In genomic region chr1:193806079-193807048, GRCh38 we compare ENCODE assay signal across 19 cellular contexts.
A peak's percentile ranks its signal among the peaks of the same experiment; 100 is the strongest.
DNase-seq lines count a peak whose midpoint lies in the region; ATAC-seq and TF ChIP-seq lines count a peak whose summit lies in the region.
"Had no signal": no experiment of that assay in that cellular context is flagged by ENCODE, and none has a peak within 500 bp of the region (broad histone marks: within the 10 kb centered on the region; RNA-seq: fewer than 3 reads in every experiment).

No MANE protein-coding gene starts in this region.

- H3K27me3 Mint-ChIP-seq in activated CD8-positive, alpha-beta T cell treated with anti-CD3 and anti-CD28 coated beads for 36 hours = no peaks in the 10 kb centered on the region
- H3K27me3 Mint-ChIP-seq in activated CD8-positive, alpha-beta T cell treated with anti-CD3 and anti-CD28 coated beads, Interleukin-2, amount 10 ng/mL, durations not matched to agents 7 days and 5 days (ENCODE audit: low read depth) = no peaks in the 10 kb centered on the region
- H3K27me3 Mint-ChIP-seq in activated T-helper 17 cell treated with anti-CD3 and anti-CD28 coated beads, Interleukin-2, amount 50 U/mL, for 72 hours = no peaks in the 10 kb centered on the region

- POLR2A ChIA-PET in activated CD8-positive, alpha-beta T cell treated with anti-CD3 and anti-CD28 coated beads for 36 hours (lab: Charles Lee) = no interaction called here
- POLR2A ChIA-PET in activated CD8-positive, alpha-beta T cell treated with anti-CD3 and anti-CD28 coated beads, Interleukin-2, amount 10 ng/mL, durations not matched to agents 7 days and 5 days (lab: Charles Lee) = no interaction called here
- POLR2A ChIA-PET in PC-9 (lab: Charles Lee; ENCODE audit: unreplicated experiment) = no interaction called here

- H3K9me2 ChIP-seq in PC-9 (ENCODE audit: insufficient read depth) = no peaks in the 10 kb centered on the region

- H4K20me1 ChIP-seq in PC-9 (ENCODE audit: insufficient read depth) = no peaks in the 10 kb centered on the region

- no peaks in the 10 kb centered on the region for H3K79me2 ChIP-seq in PC-9 (ENCODE audit: low read depth)

- no peak overlapping the region for H3K4me3 Mint-ChIP-seq in activated CD8-positive, alpha-beta T cell treated with anti-CD3 and anti-CD28 coated beads for 36 hours
- H3K4me3 Mint-ChIP-seq in activated CD8-positive, alpha-beta T cell treated with anti-CD3 and anti-CD28 coated beads, Interleukin-2, amount 10 ng/mL, durations not matched to agents 7 days and 5 days = no peak overlapping the region
- peak overlapping the region; percentile 2 for H3K4me3 Mint-ChIP-seq in activated T-helper 17 cell treated with anti-CD3 and anti-CD28 coated beads, Interleukin-2, amount 50 U/mL, for 72 hours

- no peak overlapping the region for H2AFZ ChIP-seq in PC-9

- no peak overlapping the region for H3K27ac Mint-ChIP-seq in activated CD8-positive, alpha-beta T cell treated with anti-CD3 and anti-CD28 coated beads for 36 hours
- H3K27ac Mint-ChIP-seq in activated CD8-positive, alpha-beta T cell treated with anti-CD3 and anti-CD28 coated beads, Interleukin-2, amount 10 ng/mL, durations not matched to agents 7 days and 5 days = no peak overlapping the region
- H3K27ac Mint-ChIP-seq in activated T-helper 17 cell treated with anti-CD3 and anti-CD28 coated beads, Interleukin-2, amount 50 U/mL, for 72 hours = peak overlapping the region; percentile 68

- H3K4me3 ChIP-seq in PC-9 (no peak overlapping the region), WERI-Rb-1 (ENCODE audit: low read depth, low read length) (no peak overlapping the region)
- H3K4me3 ChIP-seq: adrenal gland, uterus had no signal

- no peak overlapping the region for H3K4me2 ChIP-seq in PC-9

- no peaks in the 10 kb centered on the region for H3K36me3 ChIP-seq in PC-9 (ENCODE audit: low read depth)
- H3K36me3 ChIP-seq in WERI-Rb-1 = no peaks in the 10 kb centered on the region
- H3K36me3 ChIP-seq: adrenal gland, uterus had no signal

- H3K27me3 ChIP-seq in PC-9 (ENCODE audit: insufficient read depth, low read depth) = no peaks in the 10 kb centered on the region
- H3K27me3 ChIP-seq in WERI-Rb-1 (ENCODE audit: insufficient read depth, low read depth, severe bottlenecking) = no peaks in the 10 kb centered on the region
- H3K27me3 ChIP-seq: adrenal gland, uterus had no signal

- CTCF ChIA-PET in activated CD8-positive, alpha-beta T cell treated with anti-CD3 and anti-CD28 coated beads for 36 hours (lab: Charles Lee) = interaction anchor here (1.1 kb wide), 1 partner anchor 18 kb away, joined by 3 read pairs; no protein-coding TSS in a partner anchor
- CTCF ChIA-PET in activated CD8-positive, alpha-beta T cell treated with anti-CD3 and anti-CD28 coated beads, Interleukin-2, amount 10 ng/mL, durations not matched to agents 7 days and 5 days (lab: Charles Lee) = interaction anchor here (0.9 kb wide), 1 partner anchor 249 kb away, joined by 3 read pairs; no protein-coding TSS in a partner anchor
- CTCF ChIA-PET in PC-9 (lab: Charles Lee) = no interaction called here

- no peak for TF ChIP-seq CTCF in activated CD8-positive, alpha-beta T cell treated with anti-CD3 and anti-CD28 coated beads for 36 hours (IDR thresholded peaks at IDR 0.05)
- TF ChIP-seq CTCF in PC-9 (conservative IDR thresholded peaks at IDR 0.05) (no peak), WERI-Rb-1 (IDR thresholded peaks at IDR 0.05; ENCODE audit: low read depth, low read length) (no peak)

- ATAC-seq in activated CD8-positive, alpha-beta T cell treated with anti-CD3 and anti-CD28 coated beads for 36 hours = peak; percentile 53
- ATAC-seq in activated CD8-positive, alpha-beta T cell treated with anti-CD3 and anti-CD28 coated beads, Interleukin-2, amount 10 ng/mL, durations not matched to agents 7 days and 5 days = no peak
- ATAC-seq in GM19467 (IDR thresholded peaks at IDR 0.05; ENCODE audit: unreplicated experiment) = peak; percentile 59
- peak; percentile 52 for ATAC-seq in HG02981 (IDR thresholded peaks at IDR 0.05; ENCODE audit: unreplicated experiment)
- ATAC-seq in activated T-helper 17 cell treated with anti-CD3 and anti-CD28 coated beads, Interleukin-2, amount 50 U/mL, for 72 hours (replicated peaks) = peak; percentile 96
- ATAC-seq: HCT116, right cardiac atrium had no signal

- peaks cover 6% of the 10 kb centered on the region for H3K4me1 Mint-ChIP-seq in activated CD8-positive, alpha-beta T cell treated with anti-CD3 and anti-CD28 coated beads for 36 hours (ENCODE audit: low read depth)
- peaks cover 1% of the 10 kb centered on the region for H3K4me1 Mint-ChIP-seq in activated CD8-positive, alpha-beta T cell treated with anti-CD3 and anti-CD28 coated beads, Interleukin-2, amount 10 ng/mL, durations not matched to agents 7 days and 5 days (ENCODE audit: low read depth)
- peaks cover 4% of the 10 kb centered on the region for H3K4me1 Mint-ChIP-seq in activated T-helper 17 cell treated with anti-CD3 and anti-CD28 coated beads, Interleukin-2, amount 50 U/mL, for 72 hours

- no peak for DNase-seq in activated CD8-positive, alpha-beta T cell treated with anti-CD3 and anti-CD28 coated beads for 36 hours
- DNase-seq in activated CD8-positive, alpha-beta T cell treated with anti-CD3 and anti-CD28 coated beads, Interleukin-2, amount 10 ng/mL, durations not matched to agents 7 days and 5 days = no peak
- DNase-seq in PC-9 (no peak), WERI-Rb-1 (no peak), occipital lobe (lab: John Stamatoyannopoulos, UW) (no peak)
- DNase-seq: activated CD4-positive, alpha-beta T cell treated with anti-CD3 and anti-CD28 coated beads, Interleukin-2, amount 50 U/mL, for 48 hours; adrenal gland; caudate nucleus; effector CD4-positive, alpha-beta T cell; glutamatergic neuron; Kasumi-1; NCI-H1105 treated with DMSO at 0.1 percent for 48 hours; right cardiac atrium; uterus had no signal

- H3K9me3 ChIP-seq in PC-9 (ENCODE audit: insufficient read depth, low read depth) (no peaks in the 10 kb centered on the region), WERI-Rb-1 (ENCODE audit: severe bottlenecking) (no peaks in the 10 kb centered on the region)
- H3K9me3 ChIP-seq: adrenal gland, uterus had no signal

- H3K27ac ChIP-seq in PC-9 (no peak overlapping the region), WERI-Rb-1 (no peak overlapping the region)
- H3K27ac ChIP-seq: adrenal gland, C4-2B, uterus had no signal

- no peaks in the 10 kb centered on the region for H3K36me3 Mint-ChIP-seq in activated CD8-positive, alpha-beta T cell treated with anti-CD3 and anti-CD28 coated beads for 36 hours (ENCODE audit: low read depth)
- no peaks in the 10 kb centered on the region for H3K36me3 Mint-ChIP-seq in activated CD8-positive, alpha-beta T cell treated with anti-CD3 and anti-CD28 coated beads, Interleukin-2, amount 10 ng/mL, durations not matched to agents 7 days and 5 days (ENCODE audit: low read depth)
- H3K36me3 Mint-ChIP-seq in activated T-helper 17 cell treated with anti-CD3 and anti-CD28 coated beads, Interleukin-2, amount 50 U/mL, for 72 hours (ENCODE audit: low read depth) = no peaks in the 10 kb centered on the region

- H3K9me3 Mint-ChIP-seq in activated CD8-positive, alpha-beta T cell treated with anti-CD3 and anti-CD28 coated beads for 36 hours = no peaks in the 10 kb centered on the region
- no peaks in the 10 kb centered on the region for H3K9me3 Mint-ChIP-seq in activated CD8-positive, alpha-beta T cell treated with anti-CD3 and anti-CD28 coated beads, Interleukin-2, amount 10 ng/mL, durations not matched to agents 7 days and 5 days (ENCODE audit: insufficient read depth)
- H3K9me3 Mint-ChIP-seq in activated T-helper 17 cell treated with anti-CD3 and anti-CD28 coated beads, Interleukin-2, amount 50 U/mL, for 72 hours = peaks cover 15% of the 10 kb centered on the region

- no peaks in the 10 kb centered on the region for H3K4me1 ChIP-seq in PC-9 (replicated peaks; ENCODE audit: insufficient read depth)
- H3K4me1 ChIP-seq: adrenal gland, uterus had no signal

- BruUV-seq in PC-9 (replicated peaks; lab: Mats Ljungman, UMichigan) = no TSS peak

- intact Hi-C loops in activated CD8-positive, alpha-beta T cell treated with anti-CD3 and anti-CD28 coated beads for 36 hours (cut with micrococcal nuclease) = no loop called here
- intact Hi-C loops in PC-9 (cut with micrococcal nuclease; ENCODE audit: unreplicated experiment) = no loop called here

- H3F3A ChIP-seq in PC-9 (ENCODE audit: insufficient read depth, low read depth) = no peaks in the 10 kb centered on the region
